Comparison of ENCODE assay signal across 8 cellular contexts in the genomic region with DNA sequence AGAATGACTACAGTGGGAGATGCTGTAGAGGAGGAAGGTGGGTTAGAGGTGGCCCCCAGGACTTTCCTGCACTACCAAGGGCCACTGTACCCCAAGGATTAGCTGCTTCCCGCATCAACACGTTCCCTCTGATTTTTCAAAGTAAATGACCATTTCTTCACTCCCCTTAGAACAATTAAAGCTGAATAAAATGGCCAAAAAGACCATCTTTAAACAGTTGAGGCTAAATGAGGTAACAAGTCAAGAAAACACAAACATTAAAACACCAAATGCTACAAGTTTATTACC. TPM values are rescaled to one million over a fixed set of nuclear protein-coding genes. Genes with fewer than 3 reads are reported as not detected.
DNase-seq lines count a peak whose midpoint lies in the region; ATAC-seq, FAIRE-seq and TF ChIP-seq lines count a peak whose summit lies in the region.

No MANE protein-coding gene starts in this region.

- H4K20me1 ChIP-seq in OCI-LY1 (ENCODE audit: insufficient read depth, low read length) = no peaks in the 10 kb centered on the region

- no peak for FAIRE-seq in urothelium cell line (lab: Jason Lieb, UNC)

- H3K27ac Mint-ChIP-seq in CD4-positive, CD25-positive, alpha-beta regulatory T cell = peak overlapping the region; percentile 99 to 100 (median 99)
- peak overlapping the region; percentile 100 for H3K27ac Mint-ChIP-seq in effector memory CD8-positive, alpha-beta T cell

- DNase-seq in CD4-positive, CD25-positive, alpha-beta regulatory T cell = no peak
- DNase-seq in effector memory CD8-positive, alpha-beta T cell = no peak
- no peak for DNase-seq in NCI-H2196 treated with DMSO at 0.1 percent for 48 hours (lab: John Stamatoyannopoulos, UW; ENCODE audit: unreplicated experiment)
- DNase-seq in urothelium cell line (ENCODE audit: low spot score) = no peak

- peak overlapping the region; percentile 92 to 99 (median 96) for H3K4me3 Mint-ChIP-seq in CD4-positive, CD25-positive, alpha-beta regulatory T cell
- H3K4me3 Mint-ChIP-seq in effector memory CD8-positive, alpha-beta T cell = peak overlapping the region; percentile 92 to 98

- no peak for ATAC-seq in CD4-positive, CD25-positive, alpha-beta regulatory T cell (ENCODE audit: low read depth in 2 of 2)
- ATAC-seq in effector memory CD8-positive, alpha-beta T cell (replicated peaks) = no peak
- no peak for ATAC-seq in GM21723 (IDR thresholded peaks at IDR 0.05; ENCODE audit: unreplicated experiment)
- ATAC-seq in HG03039 (IDR thresholded peaks at IDR 0.05; ENCODE audit: unreplicated experiment) = no peak

- peaks cover 5% of the 10 kb centered on the region for H3K36me3 ChIP-seq in CD4-positive, CD25-positive, alpha-beta regulatory T cell (ENCODE audit: control insufficient read depth, insufficient read depth, low read length)
- H3K36me3 ChIP-seq in OCI-LY1 (ENCODE audit: insufficient read depth, low read length) (peaks cover 7% of the 10 kb centered on the region; the same call in 1 of the 2 replicates), neuron (ENCODE audit: insufficient read depth, low read length) (no peaks in the 10 kb centered on the region)

- H3K27me3 ChIP-seq in CD4-positive, CD25-positive, alpha-beta regulatory T cell (ENCODE audit: control insufficient read depth, insufficient read depth, low read length) = no peaks in the 10 kb centered on the region
- H3K27me3 ChIP-seq in OCI-LY1 (ENCODE audit: insufficient read depth, low read length) (no peaks in the 10 kb centered on the region), neuron (ENCODE audit: insufficient read depth, low read length) (no peaks in the 10 kb centered on the region)

- no peaks in the 10 kb centered on the region for H3F3A ChIP-seq in OCI-LY1 (ENCODE audit: insufficient read depth, low read length)

- peaks cover 0 to 4% (median 0%) of the 10 kb centered on the region in 7 donors for H3K9me3 Mint-ChIP-seq in CD4-positive, CD25-positive, alpha-beta regulatory T cell
- no peaks in the 10 kb centered on the region for H3K9me3 Mint-ChIP-seq in effector memory CD8-positive, alpha-beta T cell

- H3K36me3 Mint-ChIP-seq in CD4-positive, CD25-positive, alpha-beta regulatory T cell = peaks cover 5% of the 10 kb centered on the region
- peaks cover 47% of the 10 kb centered on the region for H3K36me3 Mint-ChIP-seq in effector memory CD8-positive, alpha-beta T cell (ENCODE audit: insufficient read depth)

- no peak for TF ChIP-seq CTCF in OCI-LY1 (IDR thresholded peaks at IDR 0.05; ENCODE audit: low read length)

- peaks cover 6% of the 10 kb centered on the region for H3K27me3 Mint-ChIP-seq in CD4-positive, CD25-positive, alpha-beta regulatory T cell
- H3K27me3 Mint-ChIP-seq in effector memory CD8-positive, alpha-beta T cell = no peaks in the 10 kb centered on the region

- peak overlapping the region; percentile 99 for H3K4me2 ChIP-seq in OCI-LY1 (ENCODE audit: low read length)

- H3K9ac ChIP-seq in OCI-LY1 (ENCODE audit: low read length) = peak overlapping the region; percentile 93

- peak overlapping the region; percentile 94 for H3K27ac ChIP-seq in CD4-positive, CD25-positive, alpha-beta regulatory T cell (ENCODE audit: insufficient read depth, low read length, poor library complexity, severe bottlenecking)
- H3K27ac ChIP-seq in OCI-LY1 (ENCODE audit: low read depth, low read length, poor library complexity, severe bottlenecking) = peak overlapping the region; percentile 84

- peaks cover 44% of the 10 kb centered on the region for H3K4me1 ChIP-seq in CD4-positive, CD25-positive, alpha-beta regulatory T cell (ENCODE audit: control insufficient read depth, insufficient read depth, low read length, poor library complexity, severe bottlenecking)
- H3K4me1 ChIP-seq in OCI-LY1 (ENCODE audit: insufficient read depth, low read length, severe bottlenecking) (peaks cover 40% of the 10 kb centered on the region), neuron (ENCODE audit: insufficient read depth, low read length) (peaks cover 6% of the 10 kb centered on the region)

- no peaks in the 10 kb centered on the region for H3K9me3 ChIP-seq in CD4-positive, CD25-positive, alpha-beta regulatory T cell (ENCODE audit: control insufficient read depth in 2 of 2, low read length in 2 of 2)
- H3K9me3 ChIP-seq in OCI-LY1 (ENCODE audit: low read length) = no peaks in the 10 kb centered on the region
- H3K9me3 ChIP-seq in neuron (ENCODE audit: low read length) = no peaks in the 10 kb centered on the region

- H3K4me3 ChIP-seq in CD4-positive, CD25-positive, alpha-beta regulatory T cell (ENCODE audit: low read depth, low read length) = peak overlapping the region; percentile 70
- H3K4me3 ChIP-seq in OCI-LY1 (ENCODE audit: low read depth, low read length, poor library complexity, severe bottlenecking) (peak overlapping the region; percentile 91), neuron (ENCODE audit: low read length) (peak overlapping the region; percentile 59)

- H2AFZ ChIP-seq in OCI-LY1 (ENCODE audit: low read length) (0 out of 2 replicates have a peak overlapping the region, but pooled peaks have one; percentile 7), neuron (ENCODE audit: low read depth, low read length) (peak overlapping the region; percentile 90)

- H3K9me2 ChIP-seq in OCI-LY1 (ENCODE audit: low read depth, low read length) = no peaks in the 10 kb centered on the region

- peaks cover 20% of the 10 kb centered on the region for H3K79me2 ChIP-seq in OCI-LY1 (ENCODE audit: insufficient read depth, low read length)

- peaks cover 37 to 84% (median 46%) of the 10 kb centered on the region in 4 donors for H3K4me1 Mint-ChIP-seq in CD4-positive, CD25-positive, alpha-beta regulatory T cell
- H3K4me1 Mint-ChIP-seq in effector memory CD8-positive, alpha-beta T cell (ENCODE audit: low read depth in 2 of 2) = peaks cover 39 to 42% of the 10 kb centered on the region in 2 donors

RNA-seq across cellular contexts. Expression of a gene that starts 0.7 kb away (rescaled TPM):
- 70.4 TPM for total RNA-seq in CD4-positive, CD25-positive, alpha-beta regulatory T cell
- polyA plus RNA-seq in CD4-positive, CD25-positive, alpha-beta regulatory T cell = 10 to 100 TPM; 47.3 to 64.3 (median 51.4) TPM
